In the genomic region with DNA sequence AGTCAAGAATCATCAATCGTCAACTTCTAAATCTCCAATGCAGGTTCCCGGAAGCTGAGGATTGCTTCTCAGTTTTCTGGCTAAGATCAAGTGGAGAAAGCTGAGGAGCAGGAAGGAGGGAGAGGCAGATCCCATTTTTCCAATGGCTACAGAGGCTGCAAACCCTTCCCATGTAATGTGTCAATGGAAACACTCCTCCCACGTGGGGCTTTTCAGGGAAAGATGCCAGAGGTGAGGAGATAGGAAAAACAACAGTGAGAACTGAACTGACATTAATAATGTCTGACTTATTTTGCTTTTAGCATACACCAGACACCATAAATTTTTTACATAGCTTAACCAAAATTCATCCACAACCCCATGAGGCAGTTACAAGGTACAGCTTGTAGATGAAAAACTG, we compare ENCODE assay signal across 2 cellular contexts.
TF ChIP-seq lines count a peak whose summit lies in the region.

No MANE protein-coding gene starts in this region.

TF ChIP-seq in SK-N-SH treated with all-trans-retinoic acid at 6 μM for 48 hours, 23 proteins besides CTCF, POLR2A, EP300 and RAD21 (continued from another document):
- TF ChIP-seq, protein P1, sequence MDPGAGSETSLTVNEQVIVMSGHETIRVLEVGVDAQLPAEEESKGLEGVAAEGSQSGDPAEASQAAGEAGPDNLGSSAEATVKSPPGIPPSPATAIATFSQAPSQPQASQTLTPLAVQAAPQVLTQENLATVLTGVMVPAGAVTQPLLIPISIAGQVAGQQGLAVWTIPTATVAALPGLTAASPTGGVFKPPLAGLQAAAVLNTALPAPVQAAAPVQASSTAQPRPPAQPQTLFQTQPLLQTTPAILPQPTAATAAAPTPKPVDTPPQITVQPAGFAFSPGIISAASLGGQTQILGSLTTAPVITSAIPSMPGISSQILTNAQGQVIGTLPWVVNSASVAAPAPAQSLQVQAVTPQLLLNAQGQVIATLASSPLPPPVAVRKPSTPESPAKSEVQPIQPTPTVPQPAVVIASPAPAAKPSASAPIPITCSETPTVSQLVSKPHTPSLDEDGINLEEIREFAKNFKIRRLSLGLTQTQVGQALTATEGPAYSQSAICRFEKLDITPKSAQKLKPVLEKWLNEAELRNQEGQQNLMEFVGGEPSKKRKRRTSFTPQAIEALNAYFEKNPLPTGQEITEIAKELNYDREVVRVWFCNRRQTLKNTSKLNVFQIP (CRISPR knock-in tag; IDR thresholded peaks at IDR 0.05; ENCODE audit: borderline replicate concordance, low read depth): no peak
- no peak for TF ChIP-seq OSR1 (CRISPR knock-in tag; IDR thresholded peaks at IDR 0.05)

TF ChIP-seq in SK-N-SH, 30 proteins besides CTCF, POLR2A, EP300 and RAD21 (continued from another document):
- TF ChIP-seq, protein P2, sequence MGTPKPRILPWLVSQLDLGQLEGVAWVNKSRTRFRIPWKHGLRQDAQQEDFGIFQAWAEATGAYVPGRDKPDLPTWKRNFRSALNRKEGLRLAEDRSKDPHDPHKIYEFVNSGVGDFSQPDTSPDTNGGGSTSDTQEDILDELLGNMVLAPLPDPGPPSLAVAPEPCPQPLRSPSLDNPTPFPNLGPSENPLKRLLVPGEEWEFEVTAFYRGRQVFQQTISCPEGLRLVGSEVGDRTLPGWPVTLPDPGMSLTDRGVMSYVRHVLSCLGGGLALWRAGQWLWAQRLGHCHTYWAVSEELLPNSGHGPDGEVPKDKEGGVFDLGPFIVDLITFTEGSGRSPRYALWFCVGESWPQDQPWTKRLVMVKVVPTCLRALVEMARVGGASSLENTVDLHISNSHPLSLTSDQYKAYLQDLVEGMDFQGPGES (IDR thresholded peaks at IDR 0.05; ENCODE audit: low read depth, low read length): no peak
- TF ChIP-seq FOSL2 (IDR thresholded peaks at IDR 0.05; ENCODE audit: borderline replicate concordance, low read depth) (no peak), SMC3 (IDR thresholded peaks at IDR 0.05; ENCODE audit: low read depth, low read length) (no peak), FOXJ3 (CRISPR knock-in tag; IDR thresholded peaks at IDR 0.05) (no peak)
